ENCODE assay signal across 10 cellular contexts in the genomic region with DNA sequence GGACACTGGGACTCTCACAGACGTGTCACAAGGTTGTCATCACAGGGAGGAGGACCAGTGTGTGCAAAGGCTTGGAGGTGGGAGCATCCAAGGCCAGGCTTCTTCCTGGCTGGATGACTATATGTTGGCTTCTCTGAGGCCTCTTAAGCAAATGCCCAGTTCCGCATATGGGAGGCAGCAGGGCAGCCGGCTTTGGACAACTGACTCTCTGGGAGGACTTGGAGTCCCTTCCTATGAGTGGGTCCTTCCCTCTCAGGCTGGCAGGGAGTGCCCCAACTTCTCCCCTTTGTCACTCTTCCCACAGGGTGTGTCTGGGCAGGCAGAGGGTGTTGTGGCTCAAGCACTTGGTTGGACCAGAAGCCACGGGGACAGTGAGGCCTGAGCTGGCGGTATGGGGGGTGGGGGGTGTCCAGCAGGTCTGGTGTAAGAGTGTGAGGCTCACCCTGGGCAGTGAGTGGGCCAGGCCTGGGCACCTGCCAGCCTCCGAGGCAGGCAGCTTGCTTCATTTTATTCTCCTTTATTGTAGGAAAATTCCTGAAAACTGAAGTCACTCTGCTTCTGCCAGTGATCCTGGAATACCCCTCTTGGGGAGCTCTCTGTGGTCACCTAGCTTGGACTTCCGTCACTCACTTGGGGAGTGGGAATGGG. TPM values are rescaled to one million over a fixed set of nuclear protein-coding genes. Genes with fewer than 3 reads are reported as not detected.
DNase-seq lines count a peak whose midpoint lies in the region; FAIRE-seq and TF ChIP-seq lines count a peak whose summit lies in the region.
"Had no signal": no experiment of that assay in that cellular context is flagged by ENCODE, and none has a peak within 500 bp of the region (broad histone marks: within the 10 kb centered on the region; RNA-seq: fewer than 3 reads in every experiment).

No MANE protein-coding gene starts in this region.

- peaks cover 6 to 12% (median 10%) of the 10 kb centered on the region in 3 donors for H3K36me3 Mint-ChIP-seq in immature natural killer cell

- peak overlapping the region in 1 of 5 donors; percentile 21 for H3K4me3 Mint-ChIP-seq in immature natural killer cell
- H3K4me3 Mint-ChIP-seq: activated CD4-positive, alpha-beta T cell treated with anti-CD3 and anti-CD28 coated beads for 36 hours had no signal

- peak; percentile 59 for DNase-seq in H54 (ENCODE audit: insufficient read length, low spot score)
- DNase-seq in astrocyte of the cerebellum (ENCODE audit: low read depth), result peak; percentile 42
- DNase-seq in immature natural killer cell, result no peak
- peak; percentile 17 for DNase-seq in superior temporal gyrus (ENCODE audit: extremely low spot score)
- DNase-seq in islet precursor cell, result no peak
- no peak for DNase-seq in cerebellar cortex (ENCODE audit: low spot score)
- no peak for DNase-seq in ureter (ENCODE audit: low spot score)
- no peak for DNase-seq in NCI-H2227 treated with DMSO at 0.1 percent for 48 hours (lab: John Stamatoyannopoulos, UW)
- DNase-seq: activated CD4-positive, alpha-beta T cell treated with anti-CD3 and anti-CD28 coated beads for 36 hours; OCI-M1 had no signal

- TF ChIP-seq POLR2A in H54 (IDR thresholded peaks at IDR 0.05; ENCODE audit: low read depth, low read length), result no peak

- H3K4me1 Mint-ChIP-seq in immature natural killer cell, result peaks cover 36 to 50% of the 10 kb centered on the region in 2 donors

- in situ Hi-C loops in astrocyte of the cerebellum (cut with HindIII; ENCODE audit: low sequenced_read_pairs), result loop anchor here (5.0 kb wide), 1 partner anchor 66 kb away; no protein-coding TSS in a partner anchor

- peak overlapping the region; percentile 10 to 60 (median 30) for H3K27ac Mint-ChIP-seq in immature natural killer cell
- H3K27ac Mint-ChIP-seq: activated CD4-positive, alpha-beta T cell treated with anti-CD3 and anti-CD28 coated beads for 36 hours had no signal

- peaks cover 3 to 18% (median 12%) of the 10 kb centered on the region in 3 donors for H3K27me3 Mint-ChIP-seq in immature natural killer cell (ENCODE audit: low read depth in 3 of 3)

- no peaks in the 10 kb centered on the region for H3K9me3 Mint-ChIP-seq in immature natural killer cell

- no peak overlapping the region for H3K4me3 ChIP-seq in astrocyte of the cerebellum (ENCODE audit: low read depth, low read length)

- FAIRE-seq in H54 (lab: Jason Lieb, UNC), result no peak

- TF ChIP-seq CTCF in astrocyte of the cerebellum (IDR thresholded peaks at IDR 0.05; ENCODE audit: low read depth, low read length, missing control alignments), result no peak

RNA-seq across cellular contexts. Expression of gene ADGRG1, which starts 14.9 kb away (rescaled TPM):
- 100 to 1,000 TPM; 218 to 784 (median 395) TPM for polyA plus RNA-seq in immature natural killer cell
- 201 TPM for total RNA-seq in ureter

RNA-seq across cellular contexts. Expression of gene ADGRG3, which starts 24.8 kb away (rescaled TPM):
- 10 to 100 TPM; 13.1 to 18.4 (median 15.7) TPM for polyA plus RNA-seq in immature natural killer cell
- 2.2 TPM for total RNA-seq in ureter
- total RNA-seq: activated CD4-positive, alpha-beta T cell treated with anti-CD3 and anti-CD28 coated beads for 36 hours had no signal

RNA-seq across cellular contexts. Expression of gene DRC7, which starts 51.3 kb away (rescaled TPM):
- polyA plus RNA-seq in immature natural killer cell, result not detected
- total RNA-seq in ureter, result 0.49 TPM

Comparison
In these comparisons a context has a peak if more than half of its experiments do, and no peak if none do; other contexts are left out.
1. DNase-seq: peak in H54 (single experiment), astrocyte of the cerebellum (single experiment) and superior temporal gyrus (single experiment); none in immature natural killer cell (0 of 3), islet precursor cell (single experiment), cerebellar cortex (single experiment), ureter (single experiment) and NCI-H2227 treated with DMSO at 0.1 percent for 48 hours (single experiment).